Comparison of ENCODE assay signal across 8 cellular contexts in the genomic region with DNA sequence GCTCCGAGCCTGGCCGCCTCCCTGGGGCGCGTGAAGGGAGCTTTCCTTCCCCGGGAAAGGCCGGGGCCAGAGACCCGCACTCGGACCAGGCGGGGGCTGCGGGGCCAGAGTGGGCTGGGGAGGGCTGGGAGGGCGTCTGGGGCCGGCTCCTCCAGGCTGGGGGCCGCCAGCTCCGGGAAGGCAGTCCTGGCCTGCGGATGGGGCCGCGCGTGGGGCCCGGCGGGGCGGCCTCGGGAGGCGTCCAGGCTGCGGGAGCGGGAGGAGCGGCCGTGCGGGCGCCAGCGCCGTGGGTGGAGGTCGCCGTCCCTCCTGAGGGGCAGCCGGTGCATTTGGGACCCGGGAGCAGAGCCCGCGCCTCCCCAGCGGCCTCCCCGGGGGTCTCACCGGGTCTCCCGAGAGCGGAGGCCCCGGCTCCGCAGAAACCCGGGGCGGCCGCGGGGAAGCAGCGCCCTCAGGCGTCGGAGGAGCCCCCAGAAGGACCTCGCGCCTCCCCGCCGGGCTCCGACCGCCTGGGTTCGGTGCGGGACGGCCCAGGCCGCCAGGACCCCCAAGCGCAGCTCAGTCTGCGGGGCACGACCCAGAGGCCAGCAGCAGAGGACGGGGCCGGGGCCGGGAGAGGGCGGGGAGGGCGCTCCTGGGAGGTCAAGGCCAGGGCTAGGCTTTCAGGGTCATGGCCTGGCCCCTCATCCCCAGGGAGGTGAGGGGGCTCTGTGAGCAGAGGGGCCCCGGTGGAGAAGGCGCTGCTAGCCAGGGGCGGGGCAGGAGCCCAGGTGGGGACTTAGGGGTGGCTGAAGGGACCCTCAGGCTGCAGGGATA. TPM values are rescaled to one million over a fixed set of nuclear protein-coding genes. Genes with fewer than 3 reads are reported as not detected.
DNase-seq lines count a peak whose midpoint lies in the region; ATAC-seq and TF ChIP-seq lines count a peak whose summit lies in the region.

No MANE protein-coding gene starts in this region.

- no peak overlapping the region for H3K27ac ChIP-seq in CD4-positive, CD25-positive, alpha-beta regulatory T cell (ENCODE audit: insufficient read depth, low read length, poor library complexity, severe bottlenecking)
- H3K27ac ChIP-seq in esophagus squamous epithelium: peak overlapping the region in 3 of 4 donors; percentile 25 to 50 (median 32)

- no peak overlapping the region for H3K4me3 ChIP-seq in CD4-positive, CD25-positive, alpha-beta regulatory T cell (ENCODE audit: low read depth, low read length)
- peak overlapping the region; percentile 30 to 70 (median 45) for H3K4me3 ChIP-seq in esophagus squamous epithelium

- H3K27me3 ChIP-seq in CD4-positive, CD25-positive, alpha-beta regulatory T cell (ENCODE audit: control insufficient read depth, insufficient read depth, low read length): no peaks in the 10 kb centered on the region
- H3K27me3 ChIP-seq in esophagus squamous epithelium: peaks cover 11 to 78% (median 22%) of the 10 kb centered on the region in 4 donors

- in situ Hi-C loops in KBM-7 (cut with MboI; ENCODE audit: low pct_unique_long_range_greater_than_20kb, low sequenced_read_pairs): no loop called here

- WGBS in esophagus squamous epithelium, 2 donors: no CpG with 5 or more reads among the region's 72 CpGs

- peak overlapping the region; percentile 41 to 77 (median 66) for H3K4me3 Mint-ChIP-seq in CD4-positive, CD25-positive, alpha-beta regulatory T cell
- no peak overlapping the region for H3K4me3 Mint-ChIP-seq in osteocyte (ENCODE audit: unreplicated experiment)

- H3K9me3 ChIP-seq in CD4-positive, CD25-positive, alpha-beta regulatory T cell (ENCODE audit: control insufficient read depth in 2 of 2, low read length in 2 of 2): no peaks in the 10 kb centered on the region
- H3K9me3 ChIP-seq in esophagus squamous epithelium: no peaks in the 10 kb centered on the region

- TF ChIP-seq CTCF in esophagus squamous epithelium (IDR thresholded peaks at IDR 0.05) (peak; percentile 24 to 65 (median 48)), osteocyte (IDR thresholded peaks at IDR 0.05) (peak; percentile 54)

- no peak overlapping the region for H3K27ac Mint-ChIP-seq in CD4-positive, CD25-positive, alpha-beta regulatory T cell
- H3K27ac Mint-ChIP-seq in osteocyte (ENCODE audit: unreplicated experiment): no peak overlapping the region

- H3K4me1 ChIP-seq in CD4-positive, CD25-positive, alpha-beta regulatory T cell (ENCODE audit: control insufficient read depth, insufficient read depth, low read length, poor library complexity, severe bottlenecking): peaks cover 54% of the 10 kb centered on the region
- peaks cover 29 to 43% (median 33%) of the 10 kb centered on the region in 3 donors for H3K4me1 ChIP-seq in esophagus squamous epithelium

- H3K27me3 Mint-ChIP-seq in CD4-positive, CD25-positive, alpha-beta regulatory T cell: no peaks in the 10 kb centered on the region
- peaks cover 4% of the 10 kb centered on the region for H3K27me3 Mint-ChIP-seq in osteocyte (ENCODE audit: unreplicated experiment)

- H3K36me3 ChIP-seq in CD4-positive, CD25-positive, alpha-beta regulatory T cell (ENCODE audit: control insufficient read depth, insufficient read depth, low read length): no peaks in the 10 kb centered on the region
- no peaks in the 10 kb centered on the region for H3K36me3 ChIP-seq in esophagus squamous epithelium

- peaks cover 0 to 3% (median 0%) of the 10 kb centered on the region in 7 donors for H3K9me3 Mint-ChIP-seq in CD4-positive, CD25-positive, alpha-beta regulatory T cell
- H3K9me3 Mint-ChIP-seq in osteocyte (ENCODE audit: unreplicated experiment): no peaks in the 10 kb centered on the region

- TF ChIP-seq POLR2A in esophagus squamous epithelium (IDR thresholded peaks at IDR 0.05): no peak

- H3K36me3 Mint-ChIP-seq in CD4-positive, CD25-positive, alpha-beta regulatory T cell: no peaks in the 10 kb centered on the region
- no peaks in the 10 kb centered on the region for H3K36me3 Mint-ChIP-seq in osteocyte (ENCODE audit: unreplicated experiment)

- intact Hi-C loops in esophagus squamous epithelium (cut with DNase I): loop anchor here (5.0 kb wide), 1 partner anchor 40 kb away; no protein-coding TSS in a partner anchor

- DNase-seq in CD4-positive, CD25-positive, alpha-beta regulatory T cell: peak; percentile 48 to 73 (median 70)
- DNase-seq in KBM-7 (peak; percentile 32), esophagus squamous epithelium (lab: John Stamatoyannopoulos, UW) (no peak), osteocyte (ENCODE audit: extremely low spot score, unreplicated experiment) (no peak), pons (ENCODE audit: low spot score) (no peak)
- DNase-seq in activated CD8-positive, alpha-beta memory T cell treated with anti-CD3 and anti-CD28 coated beads, Interleukin-2, amount 50 U/mL, for 4 hours: peak; percentile 80

- peaks cover 0 to 39% (median 24%) of the 10 kb centered on the region in 4 donors for H3K4me1 Mint-ChIP-seq in CD4-positive, CD25-positive, alpha-beta regulatory T cell
- peaks cover 34% of the 10 kb centered on the region for H3K4me1 Mint-ChIP-seq in osteocyte (ENCODE audit: unreplicated experiment)

- ATAC-seq in CD4-positive, CD25-positive, alpha-beta regulatory T cell (ENCODE audit: low read depth in 2 of 2): peak; percentile 63 to 66
- ATAC-seq in HG02852 (IDR thresholded peaks at IDR 0.05; ENCODE audit: unreplicated experiment) (no peak), HG02938 (IDR thresholded peaks at IDR 0.05; ENCODE audit: unreplicated experiment) (no peak)

RNA-seq across cellular contexts. Expression of a gene that starts 7.3 kb away (rescaled TPM):
- 21.8 TPM for total RNA-seq in CD4-positive, CD25-positive, alpha-beta regulatory T cell
- polyA plus RNA-seq in CD4-positive, CD25-positive, alpha-beta regulatory T cell: 10 to 100 TPM in 3 of 4 donors, 1 to 10 TPM in 1; 7.6 to 12.0 (median 10.0) TPM
- 10 to 100 TPM; 10.2 to 16.1 (median 11.1) TPM for total RNA-seq in esophagus squamous epithelium
- total RNA-seq in osteocyte: 30.4 and 33.1 TPM in 2 replicates

RNA-seq across cellular contexts. Expression of a gene that starts 11.9 kb away (rescaled TPM):
- 411 TPM for total RNA-seq in CD4-positive, CD25-positive, alpha-beta regulatory T cell
- 100 to 1,000 TPM; 415 to 519 (median 446) TPM for polyA plus RNA-seq in CD4-positive, CD25-positive, alpha-beta regulatory T cell
- 10 to 100 TPM in 2 of 4 donors, 1 to 10 TPM in 2; 6.6 to 47.1 (median 18.5) TPM for total RNA-seq in esophagus squamous epithelium
- total RNA-seq in osteocyte: 0.62 and 1.1 TPM in 2 replicates

RNA-seq across cellular contexts. Expression of a gene that starts 59.1 kb away (rescaled TPM):
- 98.3 TPM for total RNA-seq in CD4-positive, CD25-positive, alpha-beta regulatory T cell
- 100 to 1,000 TPM in 1 of 4 donors, 10 to 100 TPM in 3; 78.5 to 100 (median 95.1) TPM for polyA plus RNA-seq in CD4-positive, CD25-positive, alpha-beta regulatory T cell
- 100 to 1,000 TPM in 3 of 4 donors, 10 to 100 TPM in 1; 83.1 to 132 (median 114) TPM for total RNA-seq in esophagus squamous epithelium
- 318 and 328 TPM in 2 replicates for total RNA-seq in osteocyte

Comparison
In these comparisons a context has a peak if more than half of its experiments do, and no peak if none do; other contexts are left out.
1. ATAC-seq: peak in CD4-positive, CD25-positive, alpha-beta regulatory T cell (2 of 2); none in HG02852 (single experiment) and HG02938 (single experiment).
2. DNase-seq: peak in CD4-positive, CD25-positive, alpha-beta regulatory T cell (3 of 3), KBM-7 (single experiment) and activated CD8-positive, alpha-beta memory T cell treated with anti-CD3 and anti-CD28 coated beads, Interleukin-2, amount 50 U/mL, for 4 hours (single experiment); none in esophagus squamous epithelium (single experiment), osteocyte (single experiment) and pons (single experiment).